In the genomic region with DNA sequence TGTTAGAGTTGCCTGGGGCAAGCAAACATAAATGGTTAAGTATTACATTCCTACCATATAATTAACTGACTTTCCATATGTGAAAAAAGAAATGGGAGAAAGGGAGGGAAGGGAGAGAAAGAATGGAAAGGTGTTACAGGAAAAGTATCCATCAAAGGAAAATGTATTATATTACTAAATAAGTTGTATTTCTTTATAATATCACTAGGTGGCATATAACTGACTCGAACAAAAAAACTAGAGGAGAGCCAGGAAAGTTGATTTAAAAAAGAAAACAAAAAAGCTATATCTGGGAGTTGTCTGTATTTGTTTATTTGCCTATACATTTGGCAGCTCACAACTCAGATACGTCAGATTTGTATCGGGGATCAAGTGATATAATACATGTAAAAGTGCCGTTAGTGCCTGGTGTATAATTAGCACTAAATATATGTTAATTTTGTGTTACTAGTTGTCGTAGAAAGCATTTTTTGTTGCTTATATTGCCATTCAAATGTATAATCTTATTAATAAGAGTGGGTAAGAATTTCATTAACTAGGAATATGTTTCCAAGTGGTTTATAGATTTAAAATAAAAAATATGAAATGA, we compare ENCODE assay signal across 13 cellular contexts. TPM values are rescaled to one million over a fixed set of nuclear protein-coding genes. Genes with fewer than 3 reads are reported as not detected.
DNase-seq lines count a peak whose midpoint lies in the region; ATAC-seq and TF ChIP-seq lines count a peak whose summit lies in the region.
"Had no signal": no experiment of that assay in that cellular context is flagged by ENCODE, and none has a peak within 500 bp of the region (broad histone marks: within the 10 kb centered on the region; RNA-seq: fewer than 3 reads in every experiment).

No MANE protein-coding gene starts in this region.

- H3K9me2 ChIP-seq in GM23248 (ENCODE audit: insufficient read depth) = no peaks in the 10 kb centered on the region

- H3K9ac ChIP-seq in GM23248 = no peak overlapping the region

- no peaks in the 10 kb centered on the region for H3K27me3 ChIP-seq in GM23248 (replicated peaks; ENCODE audit: insufficient read depth)
- H3K27me3 ChIP-seq in right cardiac atrium (ENCODE audit: control insufficient read depth, insufficient read depth) = no peaks in the 10 kb centered on the region

- H3K4me2 ChIP-seq in GM23248 (ENCODE audit: unreplicated experiment) = peak overlapping the region; percentile 37

- H4K20me1 ChIP-seq in GM23248 (ENCODE audit: insufficient read depth) = no peaks in the 10 kb centered on the region

- H3K4me3 ChIP-seq in GM23248 (no peak overlapping the region), right cardiac atrium (ENCODE audit: low read length) (peak overlapping the region; percentile 18)
- H3K4me3 ChIP-seq: lung had no signal

- in situ Hi-C loops in ACHN (cut with HindIII; ENCODE audit: low pct_ligation_motif_present, low pct_unique_long_range_greater_than_20kb, low sequenced_read_pairs) = no loop called here
- in situ Hi-C loops in GM23248 (cut with MboI) = no loop called here
- in situ Hi-C loops in GM13976 (cut with MboI; ENCODE audit: low sequenced_read_pairs, unreplicated experiment) = no loop called here

- intact Hi-C loops in right cardiac atrium (cut with DNase I) = loop anchor here in 1 of 4 donors (10.0 kb wide), 1 partner anchor 364 kb away; no protein-coding TSS in a partner anchor

- TF ChIP-seq CTCF in GM20000 (IDR thresholded peaks at IDR 0.05; ENCODE audit: extremely low read depth, missing control alignments) = no peak
- no peak for TF ChIP-seq CTCF in GM13976 (IDR thresholded peaks at IDR 0.05; ENCODE audit: borderline replicate concordance, control extremely low read depth, extremely low read depth, insufficient read depth, missing control alignments)

- H3K9me3 ChIP-seq in GM23248 (ENCODE audit: low read depth) (no peaks in the 10 kb centered on the region), right cardiac atrium (ENCODE audit: control insufficient read depth, low read length) (no peaks in the 10 kb centered on the region)

- no peak overlapping the region for H2AFZ ChIP-seq in GM23248

- 2 to 4% methylated on average over 5 of the region's 5 CpGs for WGBS in GM23248 (ENCODE audit: low coverage in 1 of 2, low lambda C conversion rate in 2 of 2, missing lambda C conversion rate in 2 of 2), 2 experiments
- 46% methylated on average over 5 of the region's 5 CpGs for WGBS in right cardiac atrium

- H3K27ac ChIP-seq in GM23248 = no peak overlapping the region
- no peak overlapping the region for H3K27ac ChIP-seq in right cardiac atrium (ENCODE audit: low read length)

- ATAC-seq in right cardiac atrium = no peak
- ATAC-seq in HG02981 (IDR thresholded peaks at IDR 0.05; ENCODE audit: unreplicated experiment) = no peak

- H3K4me1 ChIP-seq in GM23248 (ENCODE audit: insufficient read depth) (no peaks in the 10 kb centered on the region), right cardiac atrium (ENCODE audit: control insufficient read depth, insufficient read depth, low read length) (no peaks in the 10 kb centered on the region)

- DNase-seq in ACHN (peak; percentile 10), GM23248 (peak; percentile 6), RKO (ENCODE audit: low spot score) (peak; percentile 45), right cardiac atrium (no peak), GM20000 (ENCODE audit: low spot score) (no peak), GM13976 (ENCODE audit: low spot score) (no peak)
- no peak for DNase-seq in activated effector memory CD4-positive, alpha-beta T cell treated with anti-CD3 and anti-CD28 coated beads, Interleukin-2, amount 50 U/mL, for 16 hours
- DNase-seq: activated gamma-delta T cell, DMS79 treated with DMSO at 0.1 percent for 48 hours, NCI-H524 treated with DMSO at 0.1 percent for 48 hours had no signal

- no peaks in the 10 kb centered on the region for H3K79me2 ChIP-seq in GM23248 (ENCODE audit: insufficient read depth)

- H3K36me3 ChIP-seq in GM23248 (ENCODE audit: low read depth) = no peaks in the 10 kb centered on the region

- no peaks in the 10 kb centered on the region for H3F3A ChIP-seq in GM23248 (ENCODE audit: insufficient read depth)

RNA-seq across cellular contexts. Expression of a gene that starts 59.6 kb away (rescaled TPM):
- total RNA-seq in GM23248 (2014; rRNA removed; shearing (Covaris generic)) = not detected in 2 replicates
- not detected in 2 replicates for polyA plus RNA-seq in GM23248 (2016; fragmentation: Nextera tagmentation; extraction: Ambion mirVana)
- 1 to 10 TPM; 1.1 to 2.1 (median 1.8) TPM for total RNA-seq in right cardiac atrium
- polyA plus RNA-seq in right cardiac atrium = 0.25 TPM
- total RNA-seq: HT-29 had no signal

Comparison
In these comparisons a context has a peak if more than half of its experiments do, and no peak if none do; other contexts are left out.
1. DNase-seq: peak in ACHN (single experiment), GM23248 (single experiment) and RKO (single experiment); none in right cardiac atrium (0 of 3), GM20000 (single experiment), activated effector memory CD4-positive, alpha-beta T cell treated with anti-CD3 and anti-CD28 coated beads, Interleukin-2, amount 50 U/mL, for 16 hours (single experiment) and GM13976 (single experiment).